ENCODE assay signal across 8 cellular contexts in genomic region chr11:19777032-19777341, GRCh38.
DNase-seq lines count a peak whose midpoint lies in the region; ATAC-seq and TF ChIP-seq lines count a peak whose summit lies in the region.

No MANE protein-coding gene starts in this region.

- peak; percentile 64 for DNase-seq in NCI-H748 (lab: John Stamatoyannopoulos, UW; ENCODE audit: unreplicated experiment)
- no peak for DNase-seq in NCI-H748 treated with DMSO at 0.1 percent for 48 hours (lab: John Stamatoyannopoulos, UW)
- DNase-seq in lower leg skin (ENCODE audit: low spot score in 2 of 2): no peak
- no peak for DNase-seq in NK-92 (lab: John Stamatoyannopoulos, UW; ENCODE audit: unreplicated experiment)
- DNase-seq in effector memory CD8-positive, alpha-beta T cell: no peak
- no peak for DNase-seq in HPDE6-E6E7 (ENCODE audit: extremely low spot score)

- H3K4me3 Mint-ChIP-seq in brain: peak overlapping the region; percentile 78 to 88 (median 87)
- no peak overlapping the region for H3K4me3 Mint-ChIP-seq in effector memory CD8-positive, alpha-beta T cell

- WGBS in lower leg skin, 2 donors: 0 to 2% methylated on average over 16 to 21 of the region's 45 CpGs

- peaks cover 0 to 8% (median 2%) of the 10 kb centered on the region in 5 experiments for H3K9me3 Mint-ChIP-seq in brain
- H3K9me3 Mint-ChIP-seq in effector memory CD8-positive, alpha-beta T cell: no peaks in the 10 kb centered on the region

- H3K36me3 Mint-ChIP-seq in brain: no peaks in the 10 kb centered on the region
- no peaks in the 10 kb centered on the region for H3K36me3 Mint-ChIP-seq in effector memory CD8-positive, alpha-beta T cell (ENCODE audit: insufficient read depth)

- TF ChIP-seq CTCF in brain (conservative IDR thresholded peaks at IDR 0.05): no peak
- no peak for TF ChIP-seq CTCF in lower leg skin (IDR thresholded peaks at IDR 0.05)

- peaks cover 85% of the 10 kb centered on the region for H3K27me3 Mint-ChIP-seq in brain
- peaks cover 65 to 79% of the 10 kb centered on the region in 2 donors for H3K27me3 Mint-ChIP-seq in effector memory CD8-positive, alpha-beta T cell

- intact Hi-C loops in lower leg skin (cut with DNase I; ENCODE audit: low total_unique reads): no loop called here

- ATAC-seq in HG03025 (IDR thresholded peaks at IDR 0.05; ENCODE audit: low FRiP score, unreplicated experiment): peak; percentile 29
- no peak for ATAC-seq in effector memory CD8-positive, alpha-beta T cell (replicated peaks)

- TF ChIP-seq POLR2A in lower leg skin (IDR thresholded peaks at IDR 0.05): no peak

- H3K4me1 Mint-ChIP-seq in brain: peaks cover 44% of the 10 kb centered on the region
- H3K4me1 Mint-ChIP-seq in effector memory CD8-positive, alpha-beta T cell (ENCODE audit: low read depth in 2 of 2): peaks cover 9% of the 10 kb centered on the region in 2 donors

- peak overlapping the region; percentile 9 for H3K4me3 ChIP-seq in lower leg skin (ENCODE audit: low read depth, poor library complexity, severe bottlenecking)

- H3K27ac Mint-ChIP-seq in brain: no peak overlapping the region
- H3K27ac Mint-ChIP-seq in effector memory CD8-positive, alpha-beta T cell: no peak overlapping the region

Comparison
In these comparisons a context has a peak if more than half of its experiments do, and no peak if none do; other contexts are left out.
1. H3K4me3 Mint-ChIP-seq: peak in brain (5 of 5); none in effector memory CD8-positive, alpha-beta T cell (0 of 2).